In genomic region chr11:17770048-17770652, GRCh38 we compare ENCODE assay signal across 11 cellular contexts. TPM values are rescaled to one million over a fixed set of nuclear protein-coding genes. Genes with fewer than 3 reads are reported as not detected.
DNase-seq lines count a peak whose midpoint lies in the region; ATAC-seq and TF ChIP-seq lines count a peak whose summit lies in the region.
"Had no signal": no experiment of that assay in that cellular context is flagged by ENCODE, and none has a peak within 500 bp of the region (broad histone marks: within the 10 kb centered on the region; RNA-seq: fewer than 3 reads in every experiment).

No MANE protein-coding gene starts in this region.

- H3K36me3 ChIP-seq in heart left ventricle (no peaks in the 10 kb centered on the region), transverse colon (no peaks in the 10 kb centered on the region)

- H3K27me3 ChIP-seq in heart left ventricle: no peaks in the 10 kb centered on the region
- no peaks in the 10 kb centered on the region for H3K27me3 ChIP-seq in transverse colon

- no peak for DNase-seq in Right ventricle myocardium superior
- no peak for DNase-seq in heart left ventricle
- DNase-seq in NCI-H2196 treated with DMSO at 0.1 percent for 48 hours (lab: John Stamatoyannopoulos, UW; ENCODE audit: unreplicated experiment): peak; percentile 44
- peak; percentile 31 to 41 for DNase-seq in erythroblast (lab: John Stamatoyannopoulos, UW)
- DNase-seq in transverse colon: peak; percentile 87
- no peak for DNase-seq in natural killer cell treated with Interleukin-12 subunit alpha and Interleukin-12 subunit beta and Interleukin-15 and Interleukin-18, amount 100 ng/mL, for 72 hours (ENCODE audit: low spot score)
- DNase-seq: COR-L47 had no signal

- H3K4me3 ChIP-seq in heart left ventricle (no peak overlapping the region), transverse colon (no peak overlapping the region)

- H3K27ac Mint-ChIP-seq in stimulated activated memory B cell treated with anti-CD40 and anti-IgM and Interleukin-4, amounts not matched to agents 10 μg/mL and 1 μg/mL and 100 μg/mL, for 72 hours: no peak overlapping the region
- H3K27ac Mint-ChIP-seq in natural killer cell treated with Interleukin-12 subunit alpha and Interleukin-12 subunit beta and Interleukin-15 and Interleukin-18, amount 100 ng/mL, for 72 hours: no peak overlapping the region

- H3K27ac ChIP-seq in heart left ventricle (no peak overlapping the region), transverse colon (no peak overlapping the region)
- H3K27ac ChIP-seq: KMS-11 had no signal

- TF ChIP-seq EP300 in transverse colon (IDR thresholded peaks at IDR 0.05; ENCODE audit: low read depth): no peak

- peak; percentile 26 for ATAC-seq in Right ventricle myocardium superior (ENCODE audit: poor library complexity)
- no peak for ATAC-seq in heart left ventricle
- ATAC-seq in stimulated activated memory B cell treated with anti-CD40 and anti-IgM and Interleukin-4, amounts not matched to agents 10 μg/mL and 1 μg/mL and 100 μg/mL, for 72 hours: no peak
- no peak for ATAC-seq in natural killer cell treated with Interleukin-12 subunit alpha and Interleukin-12 subunit beta and Interleukin-15 and Interleukin-18, amount 100 ng/mL, for 72 hours
- no peak for ATAC-seq in GM21381 (IDR thresholded peaks at IDR 0.05; ENCODE audit: unreplicated experiment)

- H3K36me3 Mint-ChIP-seq in stimulated activated memory B cell treated with anti-CD40 and anti-IgM and Interleukin-4, amounts not matched to agents 10 μg/mL and 1 μg/mL and 100 μg/mL, for 72 hours: no peaks in the 10 kb centered on the region
- H3K36me3 Mint-ChIP-seq in natural killer cell treated with Interleukin-12 subunit alpha and Interleukin-12 subunit beta and Interleukin-15 and Interleukin-18, amount 100 ng/mL, for 72 hours: no peaks in the 10 kb centered on the region

- intact Hi-C loops in Right ventricle myocardium superior (cut with DNase I) (no loop called here), heart left ventricle (cut with DNase I) (loop anchor here in 2 of 10 donors (2.0 to 10.0 kb wide), 2 partner anchors 75 to 77 kb away; no protein-coding TSS in a partner anchor), transverse colon (cut with DNase I; ENCODE audit: low total_unique reads) (no loop called here)

- H3K9me3 ChIP-seq in heart left ventricle (no peaks in the 10 kb centered on the region), transverse colon (no peaks in the 10 kb centered on the region)

- no peaks in the 10 kb centered on the region for H3K4me1 ChIP-seq in heart left ventricle
- peaks cover 3 to 13% (median 10%) of the 10 kb centered on the region in 4 donors for H3K4me1 ChIP-seq in transverse colon

- no peak overlapping the region for H3K4me3 Mint-ChIP-seq in stimulated activated memory B cell treated with anti-CD40 and anti-IgM and Interleukin-4, amounts not matched to agents 10 μg/mL and 1 μg/mL and 100 μg/mL, for 72 hours
- no peak overlapping the region for H3K4me3 Mint-ChIP-seq in natural killer cell treated with Interleukin-12 subunit alpha and Interleukin-12 subunit beta and Interleukin-15 and Interleukin-18, amount 100 ng/mL, for 72 hours

- H3K9me3 Mint-ChIP-seq in stimulated activated memory B cell treated with anti-CD40 and anti-IgM and Interleukin-4, amounts not matched to agents 10 μg/mL and 1 μg/mL and 100 μg/mL, for 72 hours: no peaks in the 10 kb centered on the region
- H3K9me3 Mint-ChIP-seq in natural killer cell treated with Interleukin-12 subunit alpha and Interleukin-12 subunit beta and Interleukin-15 and Interleukin-18, amount 100 ng/mL, for 72 hours: no peaks in the 10 kb centered on the region

- H3K4me1 Mint-ChIP-seq in stimulated activated memory B cell treated with anti-CD40 and anti-IgM and Interleukin-4, amounts not matched to agents 10 μg/mL and 1 μg/mL and 100 μg/mL, for 72 hours: no peaks in the 10 kb centered on the region
- no peaks in the 10 kb centered on the region for H3K4me1 Mint-ChIP-seq in natural killer cell treated with Interleukin-12 subunit alpha and Interleukin-12 subunit beta and Interleukin-15 and Interleukin-18, amount 100 ng/mL, for 72 hours (ENCODE audit: low read depth in 2 of 2)

- TF ChIP-seq POLR2A in heart left ventricle (IDR thresholded peaks at IDR 0.05) (no peak), erythroblast (IDR thresholded peaks at IDR 0.05; ENCODE audit: low read length) (no peak), transverse colon (IDR thresholded peaks at IDR 0.05) (no peak)

- 76 to 90% (median 83%) methylated on average over 6 to 9 of the region's 9 CpGs for WGBS in heart left ventricle, 4 donors
- 52 to 74% methylated on average over 3 to 9 of the region's 9 CpGs for WGBS in transverse colon (ENCODE audit: low coverage in 1 of 2), 2 donors

- TF ChIP-seq CTCF in heart left ventricle (IDR thresholded peaks at IDR 0.05) (peak in 1 of 12 donors; percentile 3), transverse colon (IDR thresholded peaks at IDR 0.05) (peak in 4 of 5 experiments; percentile 35 to 68 (median 50))

- H3K27me3 Mint-ChIP-seq in stimulated activated memory B cell treated with anti-CD40 and anti-IgM and Interleukin-4, amounts not matched to agents 10 μg/mL and 1 μg/mL and 100 μg/mL, for 72 hours: no peaks in the 10 kb centered on the region
- no peaks in the 10 kb centered on the region for H3K27me3 Mint-ChIP-seq in natural killer cell treated with Interleukin-12 subunit alpha and Interleukin-12 subunit beta and Interleukin-15 and Interleukin-18, amount 100 ng/mL, for 72 hours

- in situ Hi-C loops in transverse colon (cut with MboI; ENCODE audit: low pct_ligation_motif_present in 1 of 4, low pct_unique_long_range_greater_than_20kb in 1 of 4, low sequenced_read_pairs in 3 of 4): no loop called here

RNA-seq across cellular contexts. Expression of gene KCNC1, which starts 35.6 kb away (rescaled TPM):
- total RNA-seq in Right ventricle myocardium superior: not detected
- under 1 TPM in 3 of 9 donors, not detected in 6; 0.02 to 0.25 (median 0.05) TPM for total RNA-seq in heart left ventricle
- polyA plus RNA-seq in heart left ventricle: not detected
- total RNA-seq in transverse colon: under 1 TPM in 1 of 4 donors, not detected in 3; 0.14 TPM
- not detected for total RNA-seq in natural killer cell treated with Interleukin-12 subunit alpha and Interleukin-12 subunit beta and Interleukin-15 and Interleukin-18, amount 100 ng/mL, for 72 hours
- total RNA-seq: dermis blood vessel endothelial cell had no signal

RNA-seq across cellular contexts. Expression of gene MYOD1, which starts 50.8 kb away (rescaled TPM):
- total RNA-seq in Right ventricle myocardium superior: not detected
- not detected for total RNA-seq in heart left ventricle
- not detected for polyA plus RNA-seq in heart left ventricle
- total RNA-seq in transverse colon: not detected
- not detected for total RNA-seq in natural killer cell treated with Interleukin-12 subunit alpha and Interleukin-12 subunit beta and Interleukin-15 and Interleukin-18, amount 100 ng/mL, for 72 hours
- total RNA-seq: dermis blood vessel endothelial cell had no signal

Comparison
In these comparisons a context has a peak if more than half of its experiments do, and no peak if none do; other contexts are left out.
1. DNase-seq: peak in NCI-H2196 treated with DMSO at 0.1 percent for 48 hours (single experiment), erythroblast (2 of 2) and transverse colon (single experiment); none in Right ventricle myocardium superior (single experiment), heart left ventricle (0 of 5) and natural killer cell treated with Interleukin-12 subunit alpha and Interleukin-12 subunit beta and Interleukin-15 and Interleukin-18, amount 100 ng/mL, for 72 hours (single experiment).